ENCODE assay signal across 8 cellular contexts in the genomic region with DNA sequence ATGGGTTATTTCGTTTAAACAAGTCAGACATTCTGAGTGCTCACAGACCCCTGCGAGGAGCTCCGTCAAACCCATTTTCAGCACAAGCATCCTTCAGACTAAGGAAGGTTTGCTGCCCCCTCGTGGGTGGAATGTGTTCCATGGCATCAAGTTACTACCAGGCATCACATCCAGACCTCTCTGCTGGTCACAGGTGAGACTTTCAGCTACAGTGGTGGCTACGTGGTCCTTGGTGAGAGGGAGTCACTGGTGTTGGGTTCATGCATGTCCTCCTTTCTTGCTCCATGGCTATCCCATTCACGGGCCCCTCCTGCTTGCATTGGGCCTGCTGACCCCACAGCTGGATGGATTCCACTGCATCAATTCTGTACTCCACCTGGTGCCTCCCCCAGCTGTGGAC. TPM values are rescaled to one million over a fixed set of nuclear protein-coding genes. Genes with fewer than 3 reads are reported as not detected.
DNase-seq lines count a peak whose midpoint lies in the region; ATAC-seq, FAIRE-seq and TF ChIP-seq lines count a peak whose summit lies in the region.

No MANE protein-coding gene starts in this region.

- no peaks in the 10 kb centered on the region for H3K9me3 ChIP-seq in RWPE2 (ENCODE audit: severe bottlenecking)
- no peaks in the 10 kb centered on the region for H3K9me3 ChIP-seq in prostate gland
- H3K9me3 ChIP-seq in uterus = no peaks in the 10 kb centered on the region

- H3K4me3 ChIP-seq in RWPE2 (ENCODE audit: severe bottlenecking) (no peak overlapping the region), prostate gland (no peak overlapping the region), uterus (no peak overlapping the region)

- no peak overlapping the region for H3K27ac ChIP-seq in RWPE2 (ENCODE audit: poor library complexity, severe bottlenecking)
- H3K27ac ChIP-seq in prostate gland = no peak overlapping the region
- H3K27ac ChIP-seq in uterus = no peak overlapping the region

- H3K4me1 ChIP-seq in RWPE2 (ENCODE audit: insufficient read depth, poor library complexity, severe bottlenecking) = no peaks in the 10 kb centered on the region
- no peaks in the 10 kb centered on the region for H3K4me1 ChIP-seq in prostate gland (replicated peaks)
- no peaks in the 10 kb centered on the region for H3K4me1 ChIP-seq in uterus

- 8% methylated on average over 6 of the region's 6 CpGs for WGBS in prostate gland

- peak; percentile 78 for TF ChIP-seq CTCF in RWPE2 (IDR thresholded peaks at IDR 0.05; ENCODE audit: poor library complexity, severe bottlenecking)
- peak in 2 of 4 experiments; percentile 30 to 50 for TF ChIP-seq CTCF in prostate gland (IDR thresholded peaks at IDR 0.05)
- TF ChIP-seq CTCF in uterus (IDR thresholded peaks at IDR 0.05) = peak; percentile 37 to 48 (median 40)

- DNase-seq in COR-L47 (lab: John Stamatoyannopoulos, UW) = peak; percentile 28
- DNase-seq in HTR-8/SVneo (ENCODE audit: insufficient read length, low spot score) = peak; percentile 67
- DNase-seq in RWPE2 (ENCODE audit: low spot score) = no peak
- DNase-seq in activated effector memory CD4-positive, alpha-beta T cell treated with anti-CD3 and anti-CD28 coated beads, Interleukin-2, amount 50 U/mL, for 16 hours = peak; percentile 88
- DNase-seq in head of caudate nucleus = peak; percentile 29 to 91 (median 74)
- DNase-seq in prostate gland (ENCODE audit: low spot score) = peak; percentile 35
- peak; percentile 42 to 46 for DNase-seq in uterus

- H3K27me3 ChIP-seq in RWPE2 (ENCODE audit: insufficient read depth, poor library complexity, severe bottlenecking) (peaks cover 19% of the 10 kb centered on the region), prostate gland (replicated peaks; ENCODE audit: insufficient read depth) (no peaks in the 10 kb centered on the region), uterus (no peaks in the 10 kb centered on the region)

- ATAC-seq in RWPE2 (ENCODE audit: low read depth) (peak; percentile 72), HG03039 (IDR thresholded peaks at IDR 0.05; ENCODE audit: unreplicated experiment) (no peak)

- H3K36me3 ChIP-seq in RWPE2 (ENCODE audit: low read depth) = no peaks in the 10 kb centered on the region
- H3K36me3 ChIP-seq in prostate gland = no peaks in the 10 kb centered on the region
- no peaks in the 10 kb centered on the region for H3K36me3 ChIP-seq in uterus

- intact Hi-C loops in head of caudate nucleus (cut with DNase I) = no loop called here
- intact Hi-C loops in prostate gland (cut with DNase I) = no loop called here
- intact Hi-C loops in uterus (cut with DNase I; ENCODE audit: low total_unique reads) = no loop called here

- TF ChIP-seq POLR2A in prostate gland (IDR thresholded peaks at IDR 0.05) (no peak), uterus (IDR thresholded peaks at IDR 0.05) (no peak)

- peak; percentile 77 for FAIRE-seq in HTR-8/SVneo (lab: Jason Lieb, UNC)

RNA-seq across cellular contexts. Expression of a gene that starts 9.1 kb away (rescaled TPM):
- 1 to 10 TPM in 1 of 2 donors, not detected in 1; 1.5 TPM for total RNA-seq in prostate gland
- 1 to 10 TPM in 3 of 4 donors, not detected in 1; 3.2 to 3.7 (median 3.7) TPM for total RNA-seq in uterus

RNA-seq across cellular contexts. Expression of a gene that starts 14.8 kb away (rescaled TPM):
- 1 to 10 TPM in 1 of 2 donors, under 1 TPM in 1; 0.09 to 1.4 TPM for total RNA-seq in prostate gland
- total RNA-seq in uterus = 1 to 10 TPM in 3 of 4 donors, under 1 TPM in 1; 0.41 to 4.2 (median 1.7) TPM

RNA-seq across cellular contexts. Expression of a gene that starts 23.5 kb away (rescaled TPM):
- total RNA-seq in prostate gland (under 1 TPM in 1 of 2 donors, not detected in 1; 0.23 TPM), uterus (1 to 10 TPM in 2 of 4 donors, not detected in 2; 1.0 to 1.7 TPM)

RNA-seq across cellular contexts. Expression of a gene that starts 43.3 kb away (rescaled TPM):
- total RNA-seq in prostate gland (1 to 10 TPM in 1 of 2 donors, under 1 TPM in 1; 0.73 to 5.9 TPM), uterus (1 to 10 TPM in 2 of 4 donors, not detected in 2; 3.0 to 5.3 TPM)

RNA-seq across cellular contexts. Expression of a gene that starts 46.8 kb away (rescaled TPM):
- total RNA-seq in prostate gland (1 to 10 TPM in 1 of 2 donors, not detected in 1; 1.2 TPM), uterus (1 to 10 TPM in 2 of 4 donors, under 1 TPM in 1, not detected in 1; 0.35 to 9.7 (median 2.8) TPM)
